8 cellular contexts compared by ENCODE assay signal in the genomic region with DNA sequence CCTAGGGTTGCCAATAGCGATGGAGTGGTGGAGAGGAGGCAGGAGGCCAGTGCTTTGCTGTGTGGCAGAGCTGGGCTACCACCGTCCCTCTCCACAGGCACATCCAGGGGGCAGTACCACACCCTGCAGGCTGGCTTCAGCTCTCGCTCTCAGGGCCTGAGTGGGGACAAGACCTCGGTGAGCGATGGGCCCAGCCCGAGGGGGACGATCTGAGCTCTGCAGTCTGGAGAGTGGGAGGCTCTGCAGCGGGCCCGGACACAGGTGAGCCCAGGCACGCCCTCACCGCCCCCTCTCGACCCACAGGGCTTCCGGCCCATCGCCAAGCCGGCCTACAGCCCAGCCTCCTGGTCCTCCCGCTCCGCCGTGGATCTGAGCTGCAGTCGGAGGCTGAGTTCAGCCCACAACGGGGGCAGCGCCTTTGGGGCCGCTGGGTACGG. TPM values are rescaled to one million over a fixed set of nuclear protein-coding genes. Genes with fewer than 3 reads are reported as not detected.
DNase-seq lines count a peak whose midpoint lies in the region; ATAC-seq and TF ChIP-seq lines count a peak whose summit lies in the region.

No MANE protein-coding gene starts in this region.

- 35% methylated on average over 23 of the region's 23 CpGs for WGBS in thymus

- H3K4me3 Mint-ChIP-seq in GM23338: no peak overlapping the region

- no peaks in the 10 kb centered on the region for H3K9me2 ChIP-seq in GM23338 (ENCODE audit: insufficient read depth)

- ATAC-seq in GM23338: peak; percentile 33

- H3K27ac Mint-ChIP-seq in GM23338: no peak overlapping the region

- no peaks in the 10 kb centered on the region for H3K27me3 ChIP-seq in GM23338 (ENCODE audit: insufficient read depth)
- peaks cover 10% of the 10 kb centered on the region for H3K27me3 ChIP-seq in SJSA1 (replicated peaks)
- no peaks in the 10 kb centered on the region for H3K27me3 ChIP-seq in cardiac muscle cell
- peaks cover 32% of the 10 kb centered on the region for H3K27me3 ChIP-seq in thymus (ENCODE audit: control insufficient read depth, insufficient read depth)

- peaks cover 11% of the 10 kb centered on the region for H3K27me3 Mint-ChIP-seq in GM23338 (ENCODE audit: insufficient read depth, low read depth, poor library complexity)

- H3K4me2 ChIP-seq in GM23338: no peak overlapping the region

- peaks cover 6% of the 10 kb centered on the region for H3K4me1 ChIP-seq in GM23338 (ENCODE audit: insufficient read depth)
- peaks cover 36% of the 10 kb centered on the region for H3K4me1 ChIP-seq in SJSA1 (replicated peaks)
- H3K4me1 ChIP-seq in cardiac muscle cell (ENCODE audit: low read depth): no peaks in the 10 kb centered on the region
- peaks cover 6% of the 10 kb centered on the region for H3K4me1 ChIP-seq in thymus (ENCODE audit: control insufficient read depth, insufficient read depth, low read length)

- H2AFZ ChIP-seq in GM23338: no peak overlapping the region

- H3K4me3 ChIP-seq in GM23338: no peak overlapping the region
- H3K4me3 ChIP-seq in SJSA1: peak overlapping the region; percentile 28
- H3K4me3 ChIP-seq in cardiac muscle cell: no peak overlapping the region
- peak overlapping the region; percentile 5 for H3K4me3 ChIP-seq in thymus (ENCODE audit: low read length)

- DNase-seq in GM23338 (ENCODE audit: low spot score) (peak; percentile 52), SJSA1 (ENCODE audit: low read depth in 1 of 2, low spot score in 2 of 2) (peak in 1 of 2 experiments; percentile 21), cardiac muscle cell (ENCODE audit: low read depth in 1 of 2, low spot score in 1 of 2) (peak in 1 of 2 donors; percentile 42), LoVo (ENCODE audit: low spot score) (no peak), superior temporal gyrus (ENCODE audit: extremely low spot score) (no peak)
- no peak for DNase-seq in stimulated activated CD4-positive, alpha-beta T cell treated with anti-CD3 and anti-CD28 coated beads, Interleukin-1b, Interleukin-23, amount 100 ng/mL, for 48 hours

- no peaks in the 10 kb centered on the region for H3K79me2 ChIP-seq in GM23338 (replicated peaks; ENCODE audit: insufficient read depth)

- no peaks in the 10 kb centered on the region for H3F3A ChIP-seq in GM23338 (replicated peaks; ENCODE audit: low read depth)

- H3K4me1 Mint-ChIP-seq in GM23338: peaks cover 2% of the 10 kb centered on the region; the same call in 1 of the 3 replicates

- H3K36me3 Mint-ChIP-seq in GM23338 (ENCODE audit: low read depth): peaks cover 14% of the 10 kb centered on the region; the same call in 2 of the 3 replicates

- H3K27ac ChIP-seq in C4-2B (peak overlapping the region; percentile 93), GM23338 (ENCODE audit: low read depth) (no peak overlapping the region), SJSA1 (no peak overlapping the region), cardiac muscle cell (no peak overlapping the region), thymus (ENCODE audit: low read depth) (no peak overlapping the region)

- H3K36me3 ChIP-seq in GM23338 (ENCODE audit: insufficient read depth) (no peaks in the 10 kb centered on the region), SJSA1 (no peaks in the 10 kb centered on the region), cardiac muscle cell (no peaks in the 10 kb centered on the region), thymus (ENCODE audit: control insufficient read depth, insufficient read depth) (peaks cover 5% of the 10 kb centered on the region)

- H3K9me3 Mint-ChIP-seq in GM23338: peaks cover 15% of the 10 kb centered on the region

- H3K9me3 ChIP-seq in SJSA1 (replicated peaks) (no peaks in the 10 kb centered on the region), cardiac muscle cell (ENCODE audit: low read depth) (no peaks in the 10 kb centered on the region), thymus (ENCODE audit: control insufficient read depth) (peaks cover 8% of the 10 kb centered on the region)

- TF ChIP-seq CTCF in C4-2B (conservative IDR thresholded peaks at IDR 0.05): no peak; the same call in 1 of the 2 replicates
- peak; percentile 22 to 50; a peak in 2 of 4 replicates for TF ChIP-seq CTCF in GM23338 (conservative IDR thresholded peaks at IDR 0.05; ENCODE audit: low read depth in 2 of 2)
- TF ChIP-seq CTCF in cardiac muscle cell (IDR thresholded peaks at IDR 0.05; ENCODE audit: low read depth, low read length): peak; percentile 40

- H4K20me1 ChIP-seq in GM23338 (replicated peaks; ENCODE audit: insufficient read depth): no peaks in the 10 kb centered on the region

TF ChIP-seq in GM23338, 12 proteins besides CTCF, POLR2A, EP300 and RAD21:
- TF ChIP-seq, protein P1, sequence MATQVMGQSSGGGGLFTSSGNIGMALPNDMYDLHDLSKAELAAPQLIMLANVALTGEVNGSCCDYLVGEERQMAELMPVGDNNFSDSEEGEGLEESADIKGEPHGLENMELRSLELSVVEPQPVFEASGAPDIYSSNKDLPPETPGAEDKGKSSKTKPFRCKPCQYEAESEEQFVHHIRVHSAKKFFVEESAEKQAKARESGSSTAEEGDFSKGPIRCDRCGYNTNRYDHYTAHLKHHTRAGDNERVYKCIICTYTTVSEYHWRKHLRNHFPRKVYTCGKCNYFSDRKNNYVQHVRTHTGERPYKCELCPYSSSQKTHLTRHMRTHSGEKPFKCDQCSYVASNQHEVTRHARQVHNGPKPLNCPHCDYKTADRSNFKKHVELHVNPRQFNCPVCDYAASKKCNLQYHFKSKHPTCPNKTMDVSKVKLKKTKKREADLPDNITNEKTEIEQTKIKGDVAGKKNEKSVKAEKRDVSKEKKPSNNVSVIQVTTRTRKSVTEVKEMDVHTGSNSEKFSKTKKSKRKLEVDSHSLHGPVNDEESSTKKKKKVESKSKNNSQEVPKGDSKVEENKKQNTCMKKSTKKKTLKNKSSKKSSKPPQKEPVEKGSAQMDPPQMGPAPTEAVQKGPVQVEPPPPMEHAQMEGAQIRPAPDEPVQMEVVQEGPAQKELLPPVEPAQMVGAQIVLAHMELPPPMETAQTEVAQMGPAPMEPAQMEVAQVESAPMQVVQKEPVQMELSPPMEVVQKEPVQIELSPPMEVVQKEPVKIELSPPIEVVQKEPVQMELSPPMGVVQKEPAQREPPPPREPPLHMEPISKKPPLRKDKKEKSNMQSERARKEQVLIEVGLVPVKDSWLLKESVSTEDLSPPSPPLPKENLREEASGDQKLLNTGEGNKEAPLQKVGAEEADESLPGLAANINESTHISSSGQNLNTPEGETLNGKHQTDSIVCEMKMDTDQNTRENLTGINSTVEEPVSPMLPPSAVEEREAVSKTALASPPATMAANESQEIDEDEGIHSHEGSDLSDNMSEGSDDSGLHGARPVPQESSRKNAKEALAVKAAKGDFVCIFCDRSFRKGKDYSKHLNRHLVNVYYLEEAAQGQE (IDR thresholded peaks at IDR 0.05; ENCODE audit: unreplicated experiment): no peak
- TF ChIP-seq POLR2AphosphoS5 (IDR thresholded peaks at IDR 0.05; ENCODE audit: low read depth) (no peak), CREB1 (CRISPR knock-in tag; IDR thresholded peaks at IDR 0.05; ENCODE audit: low read depth) (no peak)
- TF ChIP-seq, protein P2, sequence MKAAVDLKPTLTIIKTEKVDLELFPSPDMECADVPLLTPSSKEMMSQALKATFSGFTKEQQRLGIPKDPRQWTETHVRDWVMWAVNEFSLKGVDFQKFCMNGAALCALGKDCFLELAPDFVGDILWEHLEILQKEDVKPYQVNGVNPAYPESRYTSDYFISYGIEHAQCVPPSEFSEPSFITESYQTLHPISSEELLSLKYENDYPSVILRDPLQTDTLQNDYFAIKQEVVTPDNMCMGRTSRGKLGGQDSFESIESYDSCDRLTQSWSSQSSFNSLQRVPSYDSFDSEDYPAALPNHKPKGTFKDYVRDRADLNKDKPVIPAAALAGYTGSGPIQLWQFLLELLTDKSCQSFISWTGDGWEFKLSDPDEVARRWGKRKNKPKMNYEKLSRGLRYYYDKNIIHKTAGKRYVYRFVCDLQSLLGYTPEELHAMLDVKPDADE (IDR thresholded peaks at IDR 0.05): no peak

RNA-seq across cellular contexts. Expression of a gene that starts 2.5 kb away (rescaled TPM):
- 18.7 and 23.0 TPM in 2 replicates for total RNA-seq in GM23338 (2014; rRNA removed; shearing (Covaris generic))
- 6.1 and 7.2 TPM in 2 replicates for polyA plus RNA-seq in GM23338 (2016; fragmentation: Nextera tagmentation; extraction: Ambion mirVana)
- total RNA-seq in SJSA1 (2014; rRNA removed; shearing (Covaris generic)): 1.9 and 5.7 TPM in 2 replicates
- 0.09 and 0.70 TPM in 2 replicates for total RNA-seq in cardiac muscle cell
- polyA plus RNA-seq in cardiac muscle cell: 0.57 TPM in 1 of 2 replicates, not detected in the other
- 26.5 TPM for polyA plus RNA-seq in thymus

RNA-seq across cellular contexts. Expression of a gene that starts 18.3 kb away (rescaled TPM):
- total RNA-seq in GM23338 (2014; rRNA removed; shearing (Covaris generic)): 59.1 and 63.0 TPM in 2 replicates
- 72.2 and 96.2 TPM in 2 replicates for polyA plus RNA-seq in GM23338 (2016; fragmentation: Nextera tagmentation; extraction: Ambion mirVana)
- total RNA-seq in SJSA1 (2014; rRNA removed; shearing (Covaris generic)): 3.3 and 8.6 TPM in 2 replicates
- total RNA-seq in cardiac muscle cell: 45.6 and 69.5 TPM in 2 replicates
- 35.7 and 46.8 TPM in 2 replicates for polyA plus RNA-seq in cardiac muscle cell
- 153 TPM for polyA plus RNA-seq in thymus

RNA-seq across cellular contexts. Expression of a gene that starts 27.2 kb away (rescaled TPM):
- total RNA-seq in GM23338 (2014; rRNA removed; shearing (Covaris generic)): 55.2 and 92.6 TPM in 2 replicates
- polyA plus RNA-seq in GM23338 (2016; fragmentation: Nextera tagmentation; extraction: Ambion mirVana): 49.9 and 53.5 TPM in 2 replicates
- not detected in 2 replicates for total RNA-seq in SJSA1 (2014; rRNA removed; shearing (Covaris generic))
- 77.4 and 94.4 TPM in 2 replicates for total RNA-seq in cardiac muscle cell
- polyA plus RNA-seq in cardiac muscle cell: 35.8 and 44.1 TPM in 2 replicates
- 6.1 TPM for polyA plus RNA-seq in thymus

RNA-seq across cellular contexts. Expression of a gene that starts 45.3 kb away (rescaled TPM):
- total RNA-seq in GM23338 (2014; rRNA removed; shearing (Covaris generic)): 6.5 and 10.2 TPM in 2 replicates
- 7.5 and 9.0 TPM in 2 replicates for polyA plus RNA-seq in GM23338 (2016; fragmentation: Nextera tagmentation; extraction: Ambion mirVana)
- not detected in 2 replicates for total RNA-seq in SJSA1 (2014; rRNA removed; shearing (Covaris generic))
- 0.51 TPM in 1 of 2 replicates, not detected in the other for total RNA-seq in cardiac muscle cell
- 0.23 and 1.2 TPM in 2 replicates for polyA plus RNA-seq in cardiac muscle cell
- polyA plus RNA-seq in thymus: 114 TPM

RNA-seq across cellular contexts. Expression of a gene that starts 53.5 kb away (rescaled TPM):
- total RNA-seq in GM23338 (2014; rRNA removed; shearing (Covaris generic)): 46.6 and 145 TPM in 2 replicates
- 22.7 and 23.8 TPM in 2 replicates for polyA plus RNA-seq in GM23338 (2016; fragmentation: Nextera tagmentation; extraction: Ambion mirVana)
- 11.5 and 18.3 TPM in 2 replicates for total RNA-seq in SJSA1 (2014; rRNA removed; shearing (Covaris generic))
- 178 and 202 TPM in 2 replicates for total RNA-seq in cardiac muscle cell
- polyA plus RNA-seq in cardiac muscle cell: 69.6 and 83.1 TPM in 2 replicates
- polyA plus RNA-seq in thymus: 24.1 TPM

Comparison
In these comparisons a context has a peak if more than half of its experiments do, and no peak if none do; other contexts are left out.
1. H3K4me3 ChIP-seq: peak in SJSA1 (single experiment) and thymus (single experiment); none in GM23338 (single experiment) and cardiac muscle cell (single experiment).
2. RNA of a gene that starts 27.2 kb away (total RNA-seq): 77.4 to 94.4 TPM in cardiac muscle cell and 55.2 to 92.6 TPM in GM23338; not detected in SJSA1; every median in the first group is over 10 times any median in the second.